Comparison of ENCODE assay signal across 8 cellular contexts in the genomic region with DNA sequence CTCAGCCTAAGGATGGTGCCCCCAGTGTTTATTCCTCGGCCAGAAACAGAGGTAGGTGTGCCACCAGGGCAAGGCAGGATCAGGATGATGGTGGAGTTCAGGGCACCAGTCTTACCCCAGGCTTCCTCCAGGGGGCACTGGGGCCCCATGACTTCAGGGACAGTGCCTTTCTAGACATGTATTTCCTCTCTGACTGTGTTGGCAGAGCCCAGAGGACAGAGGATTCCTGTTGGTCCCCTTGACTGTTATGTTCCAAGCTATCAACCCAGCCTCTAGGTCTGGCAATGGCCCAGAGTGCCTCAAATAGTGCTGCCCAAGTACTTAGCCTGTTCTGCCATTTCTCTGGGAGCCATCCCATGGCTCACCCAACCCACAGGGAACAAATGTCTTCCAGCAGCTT. TPM values are rescaled to one million over a fixed set of nuclear protein-coding genes. Genes with fewer than 3 reads are reported as not detected.
DNase-seq lines count a peak whose midpoint lies in the region; ATAC-seq and TF ChIP-seq lines count a peak whose summit lies in the region.

No MANE protein-coding gene starts in this region.

- CTCF ChIA-PET in activated CD8-positive, alpha-beta T cell treated with anti-CD3 and anti-CD28 coated beads for 36 hours (lab: Charles Lee): interaction anchor here (0.8 to 14.6 kb wide), 10 partner anchors 10 to 234 kb away, joined by 3 to 769 read pairs (median 6); partner anchors contain the start of genes CISH and MAPKAPK3

- POLR2A ChIA-PET in activated CD8-positive, alpha-beta T cell treated with anti-CD3 and anti-CD28 coated beads for 36 hours (lab: Charles Lee): interaction anchor here (1.0 to 18.9 kb wide), 9 partner anchors 10 to 233 kb away, joined by 3 to 2276 read pairs (median 11); partner anchors contain the start of genes CISH, CYB561D2, DOCK3 and MAPKAPK3

- peak; percentile 77 for TF ChIP-seq CTCF in activated CD8-positive, alpha-beta T cell treated with anti-CD3 and anti-CD28 coated beads for 36 hours (IDR thresholded peaks at IDR 0.05)

- peaks cover 59% of the 10 kb centered on the region for H3K4me1 Mint-ChIP-seq in activated CD8-positive, alpha-beta T cell treated with anti-CD3 and anti-CD28 coated beads for 36 hours (ENCODE audit: low read depth)
- H3K4me1 Mint-ChIP-seq in memory B cell: peaks cover 18% of the 10 kb centered on the region

- ATAC-seq in GM18867 (IDR thresholded peaks at IDR 0.05; ENCODE audit: unreplicated experiment): peak; percentile 27
- ATAC-seq in activated CD8-positive, alpha-beta T cell treated with anti-CD3 and anti-CD28 coated beads for 36 hours: peak; percentile 28
- peak; percentile 11 for ATAC-seq in memory B cell (ENCODE audit: low read depth)
- ATAC-seq in HG02840 (IDR thresholded peaks at IDR 0.05; ENCODE audit: low FRiP score, unreplicated experiment): no peak

- H3K27me3 Mint-ChIP-seq in activated CD8-positive, alpha-beta T cell treated with anti-CD3 and anti-CD28 coated beads for 36 hours: peaks cover 2% of the 10 kb centered on the region
- H3K27me3 Mint-ChIP-seq in memory B cell: no peaks in the 10 kb centered on the region

- DNase-seq in AG08395 (ENCODE audit: low spot score) (peak; percentile 84), NCI-H446 treated with DMSO at 0.1 percent for 48 hours (lab: John Stamatoyannopoulos, UW) (peak; percentile 19), memory B cell (ENCODE audit: low spot score in 2 of 2) (peak; percentile 69 to 77)
- DNase-seq in activated CD8-positive, alpha-beta T cell treated with anti-CD3 and anti-CD28 coated beads for 36 hours: peak; percentile 90
- DNase-seq in effector CD4-positive, alpha-beta T cell: peak; percentile 74
- DNase-seq in stimulated activated CD8-positive, alpha-beta memory T cell treated with anti-CD3 and anti-CD28 coated beads, Interleukin-15, amount 100 ng/mL, for 1 hour (ENCODE audit: low read depth): peak; percentile 62

- H3K4me3 Mint-ChIP-seq in activated CD8-positive, alpha-beta T cell treated with anti-CD3 and anti-CD28 coated beads for 36 hours: peak overlapping the region; percentile 91
- no peak overlapping the region for H3K4me3 Mint-ChIP-seq in memory B cell

- peak overlapping the region; percentile 93 for H3K27ac Mint-ChIP-seq in activated CD8-positive, alpha-beta T cell treated with anti-CD3 and anti-CD28 coated beads for 36 hours
- no peak overlapping the region for H3K27ac Mint-ChIP-seq in memory B cell

- H3K9me3 Mint-ChIP-seq in activated CD8-positive, alpha-beta T cell treated with anti-CD3 and anti-CD28 coated beads for 36 hours: no peaks in the 10 kb centered on the region
- no peaks in the 10 kb centered on the region for H3K9me3 Mint-ChIP-seq in memory B cell

- intact Hi-C loops in activated CD8-positive, alpha-beta T cell treated with anti-CD3 and anti-CD28 coated beads for 36 hours (cut with micrococcal nuclease): loop anchor here (1.0 to 2.0 kb wide), 2 partner anchors 29 to 41 kb away; no protein-coding TSS in a partner anchor

- H3K36me3 Mint-ChIP-seq in activated CD8-positive, alpha-beta T cell treated with anti-CD3 and anti-CD28 coated beads for 36 hours (ENCODE audit: low read depth): peaks cover 80% of the 10 kb centered on the region
- peaks cover 3% of the 10 kb centered on the region for H3K36me3 Mint-ChIP-seq in memory B cell

RNA-seq across cellular contexts. Expression of gene HEMK1, which starts 2.8 kb away (rescaled TPM):
- total RNA-seq in activated CD8-positive, alpha-beta T cell treated with anti-CD3 and anti-CD28 coated beads for 36 hours: 100 to 1,000 TPM in 1 of 2 experiments, 10 to 100 TPM in 1; 97.1 to 101 TPM

RNA-seq across cellular contexts. Expression of gene C3orf18, which starts 4.6 kb away (rescaled TPM):
- 10 to 100 TPM; 37.9 to 41.3 TPM for total RNA-seq in activated CD8-positive, alpha-beta T cell treated with anti-CD3 and anti-CD28 coated beads for 36 hours

RNA-seq across cellular contexts. Expression of gene CISH, which starts 39.4 kb away (rescaled TPM):
- 100 to 1,000 TPM; 307 to 308 TPM for total RNA-seq in activated CD8-positive, alpha-beta T cell treated with anti-CD3 and anti-CD28 coated beads for 36 hours

RNA-seq across cellular contexts. Expression of gene MAPKAPK3, which starts 44.8 kb away (rescaled TPM):
- total RNA-seq in activated CD8-positive, alpha-beta T cell treated with anti-CD3 and anti-CD28 coated beads for 36 hours: 100 to 1,000 TPM; 204 to 205 TPM

Comparison
In these comparisons a context has a peak if more than half of its experiments do, and no peak if none do; other contexts are left out.
1. DNase-seq: peak in every context shown above with its lines; median percentile 90 in activated CD8-positive, alpha-beta T cell treated with anti-CD3 and anti-CD28 coated beads for 36 hours; 84 in AG08395; 74 in effector CD4-positive, alpha-beta T cell; 73 in memory B cell; 62 in stimulated activated CD8-positive, alpha-beta memory T cell treated with anti-CD3 and anti-CD28 coated beads, Interleukin-15, amount 100 ng/mL, for 1 hour; 19 in NCI-H446 treated with DMSO at 0.1 percent for 48 hours.